ENCODE assay signal across 18 cellular contexts in the genomic region with DNA sequence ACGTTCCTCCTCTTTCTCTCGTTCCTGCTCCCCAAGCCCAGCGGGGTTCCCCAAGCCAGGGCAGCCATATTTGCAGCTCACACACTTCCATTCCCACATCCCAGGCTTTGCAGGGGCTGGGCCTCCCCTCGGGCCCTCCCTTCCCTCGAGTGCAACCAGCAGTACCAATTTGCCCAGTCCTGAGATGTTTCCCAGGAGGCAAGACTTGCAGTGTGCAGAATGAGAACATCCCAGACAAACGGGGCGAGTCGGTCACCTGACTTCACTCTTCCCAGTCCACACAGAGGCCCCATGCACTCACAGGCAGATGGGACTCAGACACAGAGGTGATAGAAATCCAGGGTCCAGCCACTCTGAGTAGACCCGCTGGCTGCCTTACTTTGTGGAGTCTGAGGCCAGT.
"Had no signal": no experiment of that assay in that cellular context is flagged by ENCODE, and none has a peak within 500 bp of the region (broad histone marks: within the 10 kb centered on the region; RNA-seq: fewer than 3 reads in every experiment).

No MANE protein-coding gene starts in this region.

- H3K27ac ChIP-seq: colonic mucosa, left ventricle myocardium inferior, tibial nerve had no signal

- H3K4me3 Mint-ChIP-seq: activated B cell treated with CpG ODN at 0.5 μM for 24 hours; activated CD4-positive, alpha-beta memory T cell treated with anti-CD3 and anti-CD28 coated beads for 36 hours; activated naive CD4-positive, alpha-beta T cell treated with anti-CD3 and anti-CD28 coated beads for 36 hours; brain; memory B cell; naive thymus-derived CD8-positive, alpha-beta T cell; stimulated activated naive CD8-positive, alpha-beta T cell treated with anti-CD3 and anti-CD28 coated beads, Interleukin-15, Interleukin-2, amounts not matched to agents 100 ng/mL and 50 ng/mL, for 24 hours had no signal

- H3K9me3 ChIP-seq: colonic mucosa, left ventricle myocardium inferior, tibial nerve had no signal

- ATAC-seq: naive thymus-derived CD8-positive, alpha-beta T cell had no signal

- H3K27me3 ChIP-seq: colonic mucosa, tibial nerve had no signal

- H3K4me1 Mint-ChIP-seq: activated B cell treated with CpG ODN at 0.5 μM for 24 hours; naive thymus-derived CD8-positive, alpha-beta T cell had no signal

- H3K4me3 ChIP-seq: colonic mucosa, left ventricle myocardium inferior, tibial nerve had no signal

- FAIRE-seq: frontal cortex, urothelium cell line had no signal

- H3K27me3 Mint-ChIP-seq: activated CD4-positive, alpha-beta memory T cell treated with anti-CD3 and anti-CD28 coated beads for 36 hours; stimulated activated naive CD8-positive, alpha-beta T cell treated with anti-CD3 and anti-CD28 coated beads, Interleukin-15, Interleukin-2, amounts not matched to agents 100 ng/mL and 50 ng/mL, for 24 hours had no signal

- H3K4me1 ChIP-seq: colonic mucosa, left ventricle myocardium inferior had no signal

- H3K36me3 Mint-ChIP-seq: activated CD4-positive, alpha-beta memory T cell treated with anti-CD3 and anti-CD28 coated beads for 36 hours; brain; memory B cell; naive thymus-derived CD8-positive, alpha-beta T cell had no signal

- DNase-seq: activated B cell treated with CpG ODN at 0.5 μM for 24 hours; activated CD4-positive, alpha-beta memory T cell treated with anti-CD3 and anti-CD28 coated beads for 36 hours; activated CD4-positive, alpha-beta T cell treated with anti-CD3 and anti-CD28 coated beads for 4 hours; activated naive CD4-positive, alpha-beta T cell treated with anti-CD3 and anti-CD28 coated beads for 36 hours; activated T-cell treated with anti-CD3 and anti-CD28 coated beads, Interleukin-2, amount 50 U/mL, for 1 hour; central memory CD4-positive, alpha-beta T cell; colonic mucosa; kidney glomerular epithelial cell; left ventricle myocardium inferior; naive thymus-derived CD8-positive, alpha-beta T cell; nucleus accumbens had no signal

- H3K36me3 ChIP-seq: colonic mucosa, left ventricle myocardium inferior, tibial nerve had no signal

- H3K9me3 Mint-ChIP-seq: activated B cell treated with CpG ODN at 0.5 μM for 24 hours; activated CD4-positive, alpha-beta memory T cell treated with anti-CD3 and anti-CD28 coated beads for 36 hours; activated naive CD4-positive, alpha-beta T cell treated with anti-CD3 and anti-CD28 coated beads for 36 hours; activated T-helper 2 cell treated with anti-CD3 and anti-CD28 coated beads, Interferon-gamma antibody, Interleukin-2, Interleukin-4, amounts not matched to agents 10 μg/mL and 5 μg/mL and 100 μg/mL, durations not matched to agents 14 hours and 24 hours and 36 hours; brain; memory B cell; naive thymus-derived CD8-positive, alpha-beta T cell; stimulated activated naive CD8-positive, alpha-beta T cell treated with anti-CD3 and anti-CD28 coated beads, Interleukin-15, Interleukin-2, amounts not matched to agents 100 ng/mL and 50 ng/mL, for 24 hours had no signal

- H3K27ac Mint-ChIP-seq: activated B cell treated with CpG ODN at 0.5 μM for 24 hours; activated CD4-positive, alpha-beta memory T cell treated with anti-CD3 and anti-CD28 coated beads for 36 hours; activated naive CD4-positive, alpha-beta T cell treated with anti-CD3 and anti-CD28 coated beads for 36 hours; activated T-helper 2 cell treated with anti-CD3 and anti-CD28 coated beads, Interferon-gamma antibody, Interleukin-2, Interleukin-4, amounts not matched to agents 10 μg/mL and 5 μg/mL and 100 μg/mL, durations not matched to agents 14 hours and 24 hours and 36 hours; naive thymus-derived CD8-positive, alpha-beta T cell; stimulated activated naive CD8-positive, alpha-beta T cell treated with anti-CD3 and anti-CD28 coated beads, Interleukin-15, Interleukin-2, amounts not matched to agents 100 ng/mL and 50 ng/mL, for 24 hours had no signal
